ENCODE assay signal across 17 cellular contexts in the genomic region with DNA sequence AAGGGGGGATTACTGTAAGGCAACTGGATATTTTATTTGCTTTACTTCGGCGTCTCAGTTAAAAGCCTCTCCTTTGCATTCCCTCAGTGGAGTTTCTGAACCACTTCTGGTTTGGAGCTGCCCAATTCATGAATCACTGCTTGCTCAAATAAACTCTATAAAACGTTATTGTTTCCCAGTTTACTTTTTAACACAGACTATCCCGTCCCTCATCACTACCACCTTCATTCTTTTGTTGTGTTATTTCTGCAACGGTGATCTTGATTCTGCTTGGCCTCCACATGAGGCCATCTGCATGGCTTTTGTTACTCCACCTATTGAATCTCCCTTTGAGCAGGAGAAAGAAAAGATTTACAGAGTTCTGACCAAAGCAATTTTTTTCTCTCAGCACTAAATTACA.
A peak's percentile ranks its signal among the peaks of the same experiment; 100 is the strongest.
DNase-seq lines count a peak whose midpoint lies in the region; ATAC-seq, FAIRE-seq and TF ChIP-seq lines count a peak whose summit lies in the region.
"Had no signal": no experiment of that assay in that cellular context is flagged by ENCODE, and none has a peak within 500 bp of the region (broad histone marks: within the 10 kb centered on the region; RNA-seq: fewer than 3 reads in every experiment).

No MANE protein-coding gene starts in this region.

- POLR2A ChIA-PET in H1 (lab: Charles Lee; ENCODE audit: partially characterized antibody) = no interaction called here

- DNase-seq in ACHN (peak; percentile 10), H1 (ENCODE audit: low read depth in 1 of 2, low spot score in 2 of 2) (no peak), neural crest cell (ENCODE audit: low read depth, low spot score) (no peak), heart right ventricle (no peak), NCI-H1105 treated with DMSO at 0.1 percent for 48 hours (lab: John Stamatoyannopoulos, UW) (no peak)
- DNase-seq in activated CD4-positive, CD25-positive, alpha-beta regulatory T cell treated with anti-CD3 and anti-CD28 coated beads, Interleukin-2, amount 50 U/mL, for 72 hours = no peak
- no peak for DNase-seq in activated naive CD4-positive, alpha-beta T cell (lab: John Stamatoyannopoulos, UW)
- DNase-seq: Calu3, KBM-7, NCI-H1092, NCI-H1694 treated with DMSO at 0.1 percent for 48 hours, NCI-H446 treated with DMSO at 0.1 percent for 48 hours, RPMI8226 had no signal

- intact Hi-C loops in heart right ventricle (cut with DNase I) = no loop called here

- no peak overlapping the region for H3K4me3 Mint-ChIP-seq in neural crest cell

- no peak overlapping the region for H3K4ac ChIP-seq in H1 (replicated peaks; ENCODE audit: insufficient read length, low read depth, low read length)

- no peak for ATAC-seq in heart right ventricle

- H3K27me3 Mint-ChIP-seq in neural crest cell (ENCODE audit: low read depth) = no peaks in the 10 kb centered on the region

- no peak overlapping the region for H2BK15ac ChIP-seq in H1 (ENCODE audit: low read length)

- no peaks in the 10 kb centered on the region for H3K23me2 ChIP-seq in H1 (ENCODE audit: low read depth, low read length)

- no peak overlapping the region for H2AFZ ChIP-seq in H1 (ENCODE audit: low read length)

- WGBS in H1 (ENCODE audit: extremely low coverage in 1 of 2, insufficient coverage in 1 of 2, insufficient read length in 1 of 2, insufficient replicate concordance in 2 of 2, low coverage in 1 of 2, low lambda C conversion rate in 2 of 2, missing lambda C conversion rate in 1 of 2), 2 experiments = 70% methylated on average over 5 of the region's 5 CpGs; no CpG with 5 or more reads in 1 of the 2 experiments
- 85 to 92% methylated on average over 5 of the region's 5 CpGs for WGBS in heart right ventricle, 2 donors

- no peak for TF ChIP-seq POLR2A in H1 (IDR thresholded peaks at IDR 0.05; ENCODE audit: control extremely low read depth in 1 of 2, low read depth in 2 of 2, low read length in 2 of 2)

- no peak for TF ChIP-seq CTCF in H1 (IDR thresholded peaks at IDR 0.05; ENCODE audit: control extremely low read depth in 1 of 3, insufficient read depth in 1 of 3, low read depth in 1 of 3, low read length in 3 of 3)
- no peak for TF ChIP-seq CTCF in neural crest cell (conservative IDR thresholded peaks at IDR 0.05)
- TF ChIP-seq CTCF in heart right ventricle (IDR thresholded peaks at IDR 0.05) = no peak

- H3K56ac ChIP-seq in H1 (replicated peaks; ENCODE audit: insufficient read length, low read depth, low read length) = no peak overlapping the region

- H3K9me3 ChIP-seq in HUES6 (ENCODE audit: control insufficient read depth, insufficient read depth, low read depth, low read length) (peaks cover 6% of the 10 kb centered on the region; the same call in 1 of the 2 replicates), H1 (ENCODE audit: insufficient read depth in 2 of 2, low read depth in 1 of 2, low read length in 1 of 2) (no peaks in the 10 kb centered on the region), heart right ventricle (peaks cover 0 to 5% (median 0%) of the 10 kb centered on the region in 11 donors)

- H4K91ac ChIP-seq in H1 (replicated peaks; ENCODE audit: insufficient read length, low read length) = no peak overlapping the region

- H2BK5ac ChIP-seq in H1 (ENCODE audit: low read depth, low read length) = no peak overlapping the region

- H3K4me3 ChIP-seq in HUES6 (ENCODE audit: low read depth, low read length) = no peak overlapping the region
- no peak overlapping the region for H3K4me3 ChIP-seq in H1 (ENCODE audit: extremely low read depth in 1 of 4, insufficient read depth in 2 of 4, low read depth in 3 of 4, low read length in 4 of 4)
- H3K4me3 ChIP-seq in heart right ventricle = no peak overlapping the region

- peaks cover 18% of the 10 kb centered on the region for H3K4me1 Mint-ChIP-seq in neural crest cell

- H3K4me1 ChIP-seq in HUES6 (ENCODE audit: control insufficient read depth, insufficient read depth, low read length) = peaks cover 9% of the 10 kb centered on the region; the same call in 1 of the 2 replicates
- peaks cover 0 to 5% (median 2%) of the 10 kb centered on the region in 4 experiments; a peak in 4 of 7 replicates for H3K4me1 ChIP-seq in H1 (replicated peaks in 1 of 4; ENCODE audit: control insufficient read depth in 3 of 4, insufficient read depth in 4 of 4, low read length in 3 of 4)
- H3K4me1 ChIP-seq in heart right ventricle = no peaks in the 10 kb centered on the region

- no peak overlapping the region for H4K5ac ChIP-seq in H1 (ENCODE audit: insufficient read length, low read depth, low read length)

- no peak overlapping the region for H2BK20ac ChIP-seq in H1 (ENCODE audit: low read length)

- no peak overlapping the region for H3K23ac ChIP-seq in H1 (ENCODE audit: insufficient read length)

- no peak overlapping the region; a peak in 1 of 4 replicates for H3K4me2 ChIP-seq in H1 (ENCODE audit: insufficient read depth in 1 of 2, low read depth in 2 of 2, low read length in 2 of 2)

- no peaks in the 10 kb centered on the region for H4K20me1 ChIP-seq in H1 (replicated peaks in 1 of 2; ENCODE audit: control insufficient read depth in 1 of 2, insufficient read depth in 2 of 2, low read length in 2 of 2)

- H3K18ac ChIP-seq in H1 (ENCODE audit: extremely low read depth, low read length) = peak overlapping the region; percentile 54; the same call in 1 of the 2 replicates

- H3K79me2 ChIP-seq in H1 (ENCODE audit: control insufficient read depth in 1 of 2, insufficient read depth in 2 of 2, low read length in 2 of 2) = no peaks in the 10 kb centered on the region

- H3K9ac ChIP-seq in HUES6 (ENCODE audit: low read length) (no peak overlapping the region), H1 (replicated peaks in 1 of 4; ENCODE audit: extremely low read depth in 1 of 4, low read depth in 3 of 4, low read length in 3 of 4) (no peak overlapping the region)

- H3K9me3 Mint-ChIP-seq in neural crest cell = peaks cover 6% of the 10 kb centered on the region

- H3K36me3 ChIP-seq in HUES6 (ENCODE audit: control insufficient read depth, insufficient read depth, low read length) (no peaks in the 10 kb centered on the region), H1 (ENCODE audit: control insufficient read depth in 2 of 4, insufficient read depth in 4 of 4, low read length in 3 of 4) (peaks cover 0 to 3% (median 1%) of the 10 kb centered on the region in 4 experiments; a peak in 1 of 8 replicates), heart right ventricle (no peaks in the 10 kb centered on the region)

- no peaks in the 10 kb centered on the region for H3K79me1 ChIP-seq in H1 (ENCODE audit: low read depth, low read length)

- CTCF ChIA-PET in H1 (lab: Charles Lee; ENCODE audit: partially characterized antibody) = no interaction called here

- in situ Hi-C loops in ACHN (cut with HindIII; ENCODE audit: low pct_ligation_motif_present, low pct_unique_long_range_greater_than_20kb, low sequenced_read_pairs) = no loop called here

- H4K8ac ChIP-seq in H1 (ENCODE audit: extremely low read depth, insufficient read depth, low read length) = no peak overlapping the region

- H2BK12ac ChIP-seq in H1 (ENCODE audit: low read depth, low read length) = no peak overlapping the region

- H3K14ac ChIP-seq in H1 (ENCODE audit: insufficient read length) = no peak overlapping the region

- H3K27me3 ChIP-seq in HUES6 (ENCODE audit: control insufficient read depth, insufficient read depth, low read length) (no peaks in the 10 kb centered on the region), H1 (replicated peaks in 1 of 4; ENCODE audit: control insufficient read depth in 3 of 4, extremely low read depth in 1 of 4, insufficient read depth in 3 of 4, low read length in 3 of 4) (peaks cover 0 to 1% (median 0%) of the 10 kb centered on the region in 4 experiments; a peak in 1 of 7 replicates), heart right ventricle (no peaks in the 10 kb centered on the region)

- no peak for TF ChIP-seq RAD21 in H1 (IDR thresholded peaks at IDR 0.05 in 1 of 2, conservative IDR thresholded peaks at IDR 0.05 in 1 of 2; ENCODE audit: low read depth in 2 of 2, low read length in 2 of 2)

- no peak for FAIRE-seq in H1 (lab: Jason Lieb, UNC)
- FAIRE-seq: G401.6, GM12891, HTR-8/SVneo had no signal

- H3K36me3 Mint-ChIP-seq in neural crest cell (ENCODE audit: low read depth) = peaks cover 2% of the 10 kb centered on the region

- peak overlapping the region; percentile 33; the same call in 1 of the 2 replicates for H3K27ac ChIP-seq in HUES6 (ENCODE audit: low read depth, low read length)
- no peak overlapping the region for H3K27ac ChIP-seq in H1 (ENCODE audit: low read depth, low read length)
- no peak overlapping the region for H3K27ac ChIP-seq in heart right ventricle

- H2AK5ac ChIP-seq in H1 (ENCODE audit: low read depth, low read length) = no peak overlapping the region

- H3K27ac Mint-ChIP-seq in neural crest cell (ENCODE audit: unreplicated experiment) = peak overlapping the region; percentile 67

- H2BK120ac ChIP-seq in H1 (replicated peaks; ENCODE audit: low read depth, low read length) = no peak overlapping the region

- TF ChIP-seq EP300 in H1 (IDR thresholded peaks at IDR 0.05; ENCODE audit: borderline replicate concordance in 1 of 2, low read depth in 2 of 2, low read length in 2 of 2) = no peak

TF ChIP-seq in H1, 55 proteins besides CTCF, POLR2A, EP300 and RAD21:
- TF ChIP-seq BRCA1 (IDR thresholded peaks at IDR 0.05; ENCODE audit: low read depth, low read length) (no peak), NANOG (IDR thresholded peaks at IDR 0.05; ENCODE audit: insufficient read depth, low read depth, low read length, poor library complexity, severe bottlenecking) (no peak), POLR2AphosphoS5 (IDR thresholded peaks at IDR 0.05; ENCODE audit: low read depth, low read length) (no peak), SIRT6 (IDR thresholded peaks at IDR 0.05; ENCODE audit: low read length) (no peak), TAF1 (IDR thresholded peaks at IDR 0.05; ENCODE audit: low read depth, low read length) (no peak), CBX5 (IDR thresholded peaks at IDR 0.05; ENCODE audit: low read depth, low read length) (no peak), GABPA (IDR thresholded peaks at IDR 0.05; ENCODE audit: borderline replicate concordance, insufficient read depth, low read length) (no peak), KDM1A (IDR thresholded peaks at IDR 0.05; ENCODE audit: borderline replicate concordance, low read length) (no peak)
- TF ChIP-seq, protein P1, sequence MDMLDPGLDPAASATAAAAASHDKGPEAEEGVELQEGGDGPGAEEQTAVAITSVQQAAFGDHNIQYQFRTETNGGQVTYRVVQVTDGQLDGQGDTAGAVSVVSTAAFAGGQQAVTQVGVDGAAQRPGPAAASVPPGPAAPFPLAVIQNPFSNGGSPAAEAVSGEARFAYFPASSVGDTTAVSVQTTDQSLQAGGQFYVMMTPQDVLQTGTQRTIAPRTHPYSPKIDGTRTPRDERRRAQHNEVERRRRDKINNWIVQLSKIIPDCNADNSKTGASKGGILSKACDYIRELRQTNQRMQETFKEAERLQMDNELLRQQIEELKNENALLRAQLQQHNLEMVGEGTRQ (IDR thresholded peaks at IDR 0.05; ENCODE audit: low read length) = no peak
- TF ChIP-seq, protein P2, sequence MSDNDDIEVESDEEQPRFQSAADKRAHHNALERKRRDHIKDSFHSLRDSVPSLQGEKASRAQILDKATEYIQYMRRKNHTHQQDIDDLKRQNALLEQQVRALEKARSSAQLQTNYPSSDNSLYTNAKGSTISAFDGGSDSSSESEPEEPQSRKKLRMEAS (IDR thresholded peaks at IDR 0.05) = no peak
